Comparison of ENCODE assay signal across 24 cellular contexts in the genomic region with DNA sequence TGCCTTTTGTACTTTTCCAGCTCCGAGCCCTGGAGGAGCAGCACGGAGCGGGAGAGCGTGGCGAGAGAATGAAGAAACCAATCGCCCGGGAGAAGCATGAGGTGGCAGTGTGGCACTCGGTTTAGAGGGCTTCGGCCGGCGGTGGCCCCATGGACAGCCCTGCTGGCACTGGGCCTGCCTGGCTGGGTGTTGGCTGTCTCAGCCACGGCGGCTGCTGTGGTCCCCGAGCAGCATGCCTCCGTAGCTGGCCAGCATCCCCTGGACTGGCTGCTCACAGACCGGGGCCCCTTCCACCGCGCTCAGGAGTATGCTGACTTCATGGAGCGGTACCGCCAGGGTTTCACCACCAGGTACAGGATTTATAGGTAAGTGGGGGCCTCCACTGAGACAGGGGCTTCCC. TPM values are rescaled to one million over a fixed set of nuclear protein-coding genes. Genes with fewer than 3 reads are reported as not detected.
"Had no signal": no experiment of that assay in that cellular context is flagged by ENCODE, and none has a peak within 500 bp of the region (broad histone marks: within the 10 kb centered on the region; RNA-seq: fewer than 3 reads in every experiment).

No MANE protein-coding gene starts in this region.

- H3K4me3 ChIP-seq: adrenal gland, lung, prostate gland, right lobe of liver had no signal

- ATAC-seq: activated CD4-positive, CD25-positive, alpha-beta regulatory T cell treated with anti-CD3 and anti-CD28 coated beads, Interleukin-2, amount 50 U/mL, for 24 hours; activated naive CD4-positive, alpha-beta T cell treated with anti-CD3 and anti-CD28 coated beads, Interleukin-2, amount 50 U/mL, for 72 hours; foreskin keratinocyte; left colon; stimulated activated naive CD8-positive, alpha-beta T cell treated with anti-CD3 and anti-CD28 coated beads, Interleukin-15, amount 100 ng/mL, for 72 hours had no signal

- H3K27ac ChIP-seq: adrenal gland, epithelial cell of prostate, foreskin keratinocyte, prostate gland, right lobe of liver had no signal

- H3K27me3 ChIP-seq: adrenal gland, foreskin keratinocyte, right lobe of liver had no signal

- H3K36me3 ChIP-seq: adrenal gland, prostate gland, right lobe of liver had no signal

- H3K9me3 ChIP-seq: adrenal gland, prostate gland, right lobe of liver had no signal

- H3K4me1 ChIP-seq: adrenal gland, foreskin keratinocyte, prostate gland, right lobe of liver had no signal

- DNase-seq: activated CD4-positive, alpha-beta T cell treated with anti-CD3 and anti-CD28 coated beads, Interleukin-2, amount 10 ng/mL, durations not matched to agents 7 days and 5 days; activated CD8-positive, alpha-beta memory T cell treated with anti-CD3 and anti-CD28 coated beads for 24 hours; activated CD8-positive, alpha-beta memory T cell treated with anti-CD3 and anti-CD28 coated beads, Interleukin-2, amount 50 U/mL, for 48 hours; activated gamma-delta T cell treated with Interleukin-2 at 50 U/mL for 16 hours; activated T-cell treated with anti-CD3 and anti-CD28 coated beads, Interleukin-2, amount 50 U/mL, for 48 hours; adrenal gland; endodermal cell; foreskin keratinocyte; left colon; midbrain; nephron progenitor cell; right lobe of liver; small intestine; stimulated activated CD4-positive, alpha-beta T cell treated with anti-CD3 and anti-CD28 coated beads, Interleukin-15, amount 100 ng/mL, for 24 hours; stimulated activated CD4-positive, alpha-beta T cell treated with anti-CD3 and anti-CD28 coated beads, Interleukin-2, amount 100 ng/mL, for 48 hours; stimulated activated naive CD8-positive, alpha-beta T cell treated with anti-CD3 and anti-CD28 coated beads, Interleukin-15, amount 100 ng/mL, for 72 hours; trophoblast cell had no signal

RNA-seq across cellular contexts. Expression of gene BRINP2, which starts 59.0 kb away (rescaled TPM):
- total RNA-seq: activated CD4-positive, alpha-beta T cell treated with anti-CD3 and anti-CD28 coated beads, Interleukin-2, amount 10 ng/mL, durations not matched to agents 7 days and 5 days; activated naive CD4-positive, alpha-beta T cell treated with anti-CD3 and anti-CD28 coated beads, Interleukin-2, amount 50 U/mL, for 72 hours; dermis microvascular lymphatic vessel endothelial cell; endodermal cell; osteoblast had no signal
